In the genomic region with DNA sequence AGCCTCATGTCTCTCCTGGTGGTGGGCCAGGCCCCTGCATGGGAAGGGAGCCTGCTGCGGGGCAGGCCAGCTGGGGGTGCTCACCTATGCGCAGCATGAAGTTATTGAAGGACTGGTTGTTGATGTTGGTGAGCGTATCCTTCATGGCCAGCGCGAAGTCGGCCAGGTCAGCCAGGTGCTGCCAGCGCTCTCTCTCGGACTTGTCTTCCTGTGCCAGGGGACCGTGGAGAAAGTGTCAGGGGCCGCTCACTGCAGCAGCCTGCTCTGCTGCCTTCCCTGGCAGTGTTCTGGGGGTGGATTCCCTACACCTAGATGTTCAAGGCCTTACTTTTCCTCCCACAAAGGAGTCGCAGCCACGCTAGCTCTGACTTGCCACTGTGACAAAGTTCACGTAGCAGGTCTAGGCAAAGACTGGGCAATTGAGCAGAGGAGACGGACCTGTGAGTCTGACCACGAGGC, we compare ENCODE assay signal across 19 cellular contexts. TPM values are rescaled to one million over a fixed set of nuclear protein-coding genes. Genes with fewer than 3 reads are reported as not detected.
DNase-seq lines count a peak whose midpoint lies in the region; ATAC-seq, FAIRE-seq and TF ChIP-seq lines count a peak whose summit lies in the region.
"Had no signal": no experiment of that assay in that cellular context is flagged by ENCODE, and none has a peak within 500 bp of the region (broad histone marks: within the 10 kb centered on the region; RNA-seq: fewer than 3 reads in every experiment).

No MANE protein-coding gene starts in this region.

- peaks cover 26% of the 10 kb centered on the region for H3K36me3 ChIP-seq in left ventricle myocardium inferior
- H3K36me3 ChIP-seq in mesenchymal stem cell (ENCODE audit: control insufficient read depth in 1 of 2, insufficient read depth in 2 of 2, low read depth in 1 of 2, low read length in 2 of 2) = peaks cover 38 to 70% of the 10 kb centered on the region in 2 experiments

- no peak overlapping the region for H3K4me3 ChIP-seq in left ventricle myocardium inferior
- no peak overlapping the region for H3K4me3 ChIP-seq in mesenchymal stem cell (ENCODE audit: insufficient read depth in 1 of 2, low read depth in 1 of 2, low read length in 2 of 2)
- H3K4me3 ChIP-seq: PC-9, upper lobe of right lung had no signal

- H4K8ac ChIP-seq in mesenchymal stem cell (ENCODE audit: low read length) = no peak overlapping the region

- no peak overlapping the region for H2BK12ac ChIP-seq in mesenchymal stem cell (ENCODE audit: low read length in 2 of 2)

- H3K27me3 ChIP-seq in left ventricle myocardium inferior (ENCODE audit: low read depth) (no peaks in the 10 kb centered on the region), mesenchymal stem cell (ENCODE audit: control insufficient read depth in 1 of 2, insufficient read depth in 1 of 2, low read length in 2 of 2) (no peaks in the 10 kb centered on the region)
- H3K27me3 ChIP-seq: upper lobe of right lung had no signal

- H3K9ac ChIP-seq in mesenchymal stem cell (ENCODE audit: low read length) = no peak overlapping the region

- intact Hi-C loops in Right ventricle myocardium superior (cut with DNase I) = no loop called here
- intact Hi-C loops in left ventricle myocardium inferior (cut with micrococcal nuclease) = no loop called here

- no peak overlapping the region for H2BK15ac ChIP-seq in mesenchymal stem cell (ENCODE audit: low read depth, poor library complexity, severe bottlenecking)

- H4K91ac ChIP-seq in mesenchymal stem cell (ENCODE audit: low read length) = no peak overlapping the region

- peaks cover 11% of the 10 kb centered on the region for H3K4me1 ChIP-seq in left ventricle myocardium inferior
- H3K4me1 ChIP-seq in mesenchymal stem cell (ENCODE audit: control insufficient read depth, insufficient read depth, low read depth, low read length) = peaks cover 26% of the 10 kb centered on the region

- H3K14ac ChIP-seq in mesenchymal stem cell (ENCODE audit: low read length in 2 of 2) = no peak overlapping the region

- H3K79me1 ChIP-seq in mesenchymal stem cell (replicated peaks; ENCODE audit: low read length, poor library complexity, severe bottlenecking) = peaks cover 30% of the 10 kb centered on the region

- H2BK5ac ChIP-seq in mesenchymal stem cell (ENCODE audit: low read depth, low read length, poor library complexity, severe bottlenecking) = no peak overlapping the region

- H3K9me3 Mint-ChIP-seq in chondrocyte (ENCODE audit: low read depth) = no peaks in the 10 kb centered on the region
- no peaks in the 10 kb centered on the region for H3K9me3 Mint-ChIP-seq in activated naive CD8-positive, alpha-beta T cell treated with anti-CD3 and anti-CD28 coated beads for 36 hours
- H3K9me3 Mint-ChIP-seq: activated naive CD8-positive, alpha-beta T cell treated with anti-CD3 and anti-CD28 coated beads, Interleukin-2, amount 50 U/mL, for 24 hours; CD8-positive, alpha-beta memory T cell; naive B cell had no signal

- WGBS in mesenchymal stem cell = 97% methylated on average over 15 of the region's 15 CpGs

- no peak overlapping the region for H3K4me2 ChIP-seq in mesenchymal stem cell (ENCODE audit: low read length, poor library complexity, severe bottlenecking)
- H3K4me2 ChIP-seq: PC-9 had no signal

- no peak for ATAC-seq in Right ventricle myocardium superior (ENCODE audit: poor library complexity)
- ATAC-seq: activated naive CD8-positive, alpha-beta T cell treated with anti-CD3 and anti-CD28 coated beads, Interleukin-2, amount 50 U/mL, for 24 hours; upper lobe of right lung had no signal

- no peaks in the 10 kb centered on the region for H3K9me3 ChIP-seq in left ventricle myocardium inferior (replicated peaks)
- no peaks in the 10 kb centered on the region for H3K9me3 ChIP-seq in mesenchymal stem cell (ENCODE audit: control insufficient read depth, low read length)
- H3K9me3 ChIP-seq: upper lobe of right lung had no signal

- FAIRE-seq in frontal cortex (lab: Jason Lieb, UNC) = no peak

- no peak overlapping the region for H2AFZ ChIP-seq in mesenchymal stem cell (ENCODE audit: low read depth, low read length)
- H2AFZ ChIP-seq: PC-9 had no signal

- no peak overlapping the region for H3K27ac Mint-ChIP-seq in chondrocyte (ENCODE audit: unreplicated experiment)
- no peak overlapping the region for H3K27ac Mint-ChIP-seq in activated naive CD8-positive, alpha-beta T cell treated with anti-CD3 and anti-CD28 coated beads for 36 hours
- H3K27ac Mint-ChIP-seq: activated naive CD8-positive, alpha-beta T cell treated with anti-CD3 and anti-CD28 coated beads, Interleukin-2, amount 50 U/mL, for 24 hours had no signal

- H3K18ac ChIP-seq in mesenchymal stem cell (ENCODE audit: low read depth in 1 of 2, low read length in 2 of 2) = no peak overlapping the region

- no peak overlapping the region for H3K4ac ChIP-seq in mesenchymal stem cell (ENCODE audit: low read depth in 1 of 2, low read length in 2 of 2)

- H3K27me3 Mint-ChIP-seq in chondrocyte (ENCODE audit: low read depth) = no peaks in the 10 kb centered on the region
- H3K27me3 Mint-ChIP-seq in activated naive CD8-positive, alpha-beta T cell treated with anti-CD3 and anti-CD28 coated beads for 36 hours = no peaks in the 10 kb centered on the region
- H3K27me3 Mint-ChIP-seq: activated naive CD8-positive, alpha-beta T cell treated with anti-CD3 and anti-CD28 coated beads, Interleukin-2, amount 50 U/mL, for 24 hours; naive B cell had no signal

- H3K4me1 Mint-ChIP-seq in chondrocyte (ENCODE audit: low read depth) = peaks cover 20% of the 10 kb centered on the region
- peaks cover 10% of the 10 kb centered on the region for H3K4me1 Mint-ChIP-seq in activated naive CD8-positive, alpha-beta T cell treated with anti-CD3 and anti-CD28 coated beads for 36 hours
- H3K4me1 Mint-ChIP-seq: naive B cell had no signal

- TF ChIP-seq CTCF in left ventricle myocardium inferior (IDR thresholded peaks at IDR 0.05; ENCODE audit: borderline replicate concordance) (no peak), chondrocyte (IDR thresholded peaks at IDR 0.05) (no peak)

- H2BK120ac ChIP-seq in mesenchymal stem cell (ENCODE audit: low read depth, low read length) = no peak overlapping the region

- H3K23ac ChIP-seq in mesenchymal stem cell (ENCODE audit: low read length in 2 of 2) = no peak overlapping the region

- H3K27ac ChIP-seq in left ventricle myocardium inferior (replicated peaks) = no peak overlapping the region
- peak overlapping the region; percentile 6 for H3K27ac ChIP-seq in mesenchymal stem cell (ENCODE audit: low read length, poor library complexity, severe bottlenecking)
- H3K27ac ChIP-seq: PC-9, upper lobe of right lung had no signal

- peaks cover 16% of the 10 kb centered on the region for H3K36me3 Mint-ChIP-seq in chondrocyte (ENCODE audit: low read depth)
- peaks cover 43% of the 10 kb centered on the region for H3K36me3 Mint-ChIP-seq in activated naive CD8-positive, alpha-beta T cell treated with anti-CD3 and anti-CD28 coated beads for 36 hours

- peak; percentile 34 for DNase-seq in Right ventricle myocardium superior
- no peak for DNase-seq in left ventricle myocardium inferior
- peak; percentile 77 for DNase-seq in chondrocyte (ENCODE audit: low spot score)
- no peak for DNase-seq in mesenchymal stem cell
- no peak for DNase-seq in EL
- no peak for DNase-seq in activated naive CD8-positive, alpha-beta T cell treated with anti-CD3 and anti-CD28 coated beads for 36 hours
- DNase-seq in NCI-H2107 (lab: John Stamatoyannopoulos, UW) = no peak
- no peak for DNase-seq in frontal cortex (ENCODE audit: low spot score in 2 of 2)
- DNase-seq: activated naive CD8-positive, alpha-beta T cell treated with anti-CD3 and anti-CD28 coated beads, Interleukin-2, amount 50 U/mL, for 24 hours; CD8-positive, alpha-beta memory T cell; erythroblast; GF-D8; GOT3; KBM-7; naive B cell; NCI-H510A; PC-9; stimulated activated CD4-positive, alpha-beta T cell treated with anti-CD3 and anti-CD28 coated beads, Interleukin-1b, Interleukin-23, amount 100 ng/mL, for 48 hours; upper lobe of right lung had no signal

- peak overlapping the region; percentile 49 for H2AK5ac ChIP-seq in mesenchymal stem cell (ENCODE audit: low read length, severe bottlenecking)

- no peak overlapping the region for H3K4me3 Mint-ChIP-seq in chondrocyte (ENCODE audit: unreplicated experiment)
- H3K4me3 Mint-ChIP-seq in activated naive CD8-positive, alpha-beta T cell treated with anti-CD3 and anti-CD28 coated beads for 36 hours = no peak overlapping the region
- H3K4me3 Mint-ChIP-seq: activated naive CD8-positive, alpha-beta T cell treated with anti-CD3 and anti-CD28 coated beads, Interleukin-2, amount 50 U/mL, for 24 hours had no signal

RNA-seq across cellular contexts. Expression of gene CENPO, which starts 28.2 kb away (rescaled TPM):
- total RNA-seq in Right ventricle myocardium superior = 2.2 TPM
- 2.2 TPM for total RNA-seq in left ventricle myocardium inferior
- total RNA-seq in chondrocyte = 10.6 to 17.8 TPM (median 10.9 TPM) in 3 replicates
- 9.8 TPM for polyA plus RNA-seq in mesenchymal stem cell (2013, experiment 1 of 2)
- 10.4 TPM for polyA plus RNA-seq in mesenchymal stem cell (2013, experiment 2 of 2)
- 10 to 100 TPM; 48.0 to 52.2 TPM for total RNA-seq in activated naive CD8-positive, alpha-beta T cell treated with anti-CD3 and anti-CD28 coated beads for 36 hours
- 10.6 TPM for total RNA-seq in frontal cortex

RNA-seq across cellular contexts. Expression of gene PTRHD1, which starts 28.3 kb away (rescaled TPM):
- 31.4 TPM for total RNA-seq in Right ventricle myocardium superior
- total RNA-seq in left ventricle myocardium inferior = 24.3 TPM
- total RNA-seq in chondrocyte = 31.0 to 32.5 TPM (median 32.0 TPM) in 3 replicates
- 66.3 TPM for polyA plus RNA-seq in mesenchymal stem cell (2013, experiment 1 of 2)
- polyA plus RNA-seq in mesenchymal stem cell (2013, experiment 2 of 2) = 75.4 TPM
- 10 to 100 TPM; 23.8 to 27.5 TPM for total RNA-seq in activated naive CD8-positive, alpha-beta T cell treated with anti-CD3 and anti-CD28 coated beads for 36 hours
- total RNA-seq in frontal cortex = 41.2 TPM

Comparison
In these comparisons a context has a peak if more than half of its experiments do, and no peak if none do; other contexts are left out.
1. DNase-seq: peak in Right ventricle myocardium superior (single experiment) and chondrocyte (single experiment); none in left ventricle myocardium inferior (single experiment), mesenchymal stem cell (single experiment), EL (single experiment), activated naive CD8-positive, alpha-beta T cell treated with anti-CD3 and anti-CD28 coated beads for 36 hours (single experiment), NCI-H2107 (single experiment) and frontal cortex (0 of 2).